ENCODE assay signal across 12 cellular contexts in genomic region chr9:105051897-105052296, GRCh38.
DNase-seq lines count a peak whose midpoint lies in the region; ATAC-seq and TF ChIP-seq lines count a peak whose summit lies in the region.
"Had no signal": no experiment of that assay in that cellular context is flagged by ENCODE, and none has a peak within 500 bp of the region (broad histone marks: within the 10 kb centered on the region; RNA-seq: fewer than 3 reads in every experiment).

No MANE protein-coding gene starts in this region.

- peaks cover 5 to 18% of the 10 kb centered on the region in 2 donors for H3K36me3 Mint-ChIP-seq in activated naive CD4-positive, alpha-beta T cell treated with anti-CD3 and anti-CD28 coated beads, Interleukin-2, amount 50 U/mL, for 72 hours
- no peaks in the 10 kb centered on the region for H3K36me3 Mint-ChIP-seq in CD4-positive, alpha-beta memory T cell
- H3K36me3 Mint-ChIP-seq in activated B cell treated with CpG ODN at 0.5 μM for 24 hours (ENCODE audit: low read depth), result no peaks in the 10 kb centered on the region
- H3K36me3 Mint-ChIP-seq in naive thymus-derived CD4-positive, alpha-beta T cell, result peaks cover 0 to 2% (median 0%) of the 10 kb centered on the region in 5 donors
- no peaks in the 10 kb centered on the region for H3K36me3 Mint-ChIP-seq in naive thymus-derived CD8-positive, alpha-beta T cell

- POLR2A ChIA-PET in CD4-positive, alpha-beta memory T cell (lab: Charles Lee; ENCODE audit: partially characterized antibody), result no interaction called here
- POLR2A ChIA-PET in activated B cell treated with CpG ODN at 0.5 μM for 24 hours (lab: Charles Lee), result no interaction called here
- POLR2A ChIA-PET in naive thymus-derived CD4-positive, alpha-beta T cell (lab: Charles Lee), result interaction anchor here (1.2 kb wide), 1 partner anchor 10 kb away, joined by 3 read pairs; no protein-coding TSS in a partner anchor
- POLR2A ChIA-PET in naive thymus-derived CD8-positive, alpha-beta T cell (lab: Charles Lee), result no interaction called here

- no peak overlapping the region for H3K27ac ChIP-seq in CD4-positive, alpha-beta memory T cell (ENCODE audit: low read depth, low read length)
- H3K27ac ChIP-seq in naive thymus-derived CD4-positive, alpha-beta T cell (ENCODE audit: low read depth, low read length), result no peak overlapping the region

- peaks cover 18 to 28% (median 21%) of the 10 kb centered on the region in 4 donors for H3K4me1 Mint-ChIP-seq in CD4-positive, alpha-beta memory T cell
- peaks cover 16% of the 10 kb centered on the region for H3K4me1 Mint-ChIP-seq in activated B cell treated with CpG ODN at 0.5 μM for 24 hours
- peaks cover 18 to 43% (median 32%) of the 10 kb centered on the region in 7 donors for H3K4me1 Mint-ChIP-seq in naive thymus-derived CD4-positive, alpha-beta T cell
- peaks cover 0 to 28% (median 8%) of the 10 kb centered on the region in 4 donors for H3K4me1 Mint-ChIP-seq in naive thymus-derived CD8-positive, alpha-beta T cell

- ATAC-seq in activated naive CD4-positive, alpha-beta T cell treated with anti-CD3 and anti-CD28 coated beads, Interleukin-2, amount 50 U/mL, for 72 hours, result no peak
- ATAC-seq in activated B cell treated with CpG ODN at 0.5 μM for 24 hours (ENCODE audit: low read depth), result peak; percentile 72
- ATAC-seq in naive thymus-derived CD4-positive, alpha-beta T cell, result peak; percentile 71
- no peak for ATAC-seq in naive thymus-derived CD8-positive, alpha-beta T cell

- intact Hi-C loops in CD4-positive, alpha-beta memory T cell (cut with micrococcal nuclease), result no loop called here
- intact Hi-C loops in activated B cell treated with CpG ODN at 0.5 μM for 24 hours (cut with micrococcal nuclease), result loop anchor here (5.0 kb wide), 1 partner anchor 60 kb away; no protein-coding TSS in a partner anchor
- intact Hi-C loops in naive thymus-derived CD4-positive, alpha-beta T cell (cut with micrococcal nuclease), result loop anchor here in 1 of 2 donors (2.0 to 5.0 kb wide), 2 partner anchors 59 to 75 kb away; no protein-coding TSS in a partner anchor

- peak overlapping the region in 7 of 8 donors; percentile 26 to 73 (median 65) for H3K4me3 Mint-ChIP-seq in CD4-positive, alpha-beta memory T cell
- no peak overlapping the region for H3K4me3 Mint-ChIP-seq in activated B cell treated with CpG ODN at 0.5 μM for 24 hours
- peak overlapping the region in 9 of 10 donors; percentile 42 to 75 (median 69) for H3K4me3 Mint-ChIP-seq in naive thymus-derived CD4-positive, alpha-beta T cell
- peak overlapping the region in 1 of 10 donors; percentile 31 for H3K4me3 Mint-ChIP-seq in naive thymus-derived CD8-positive, alpha-beta T cell
- H3K4me3 Mint-ChIP-seq: HFFc6 had no signal

- H3K27me3 Mint-ChIP-seq in CD4-positive, alpha-beta memory T cell, result no peaks in the 10 kb centered on the region
- H3K27me3 Mint-ChIP-seq in activated B cell treated with CpG ODN at 0.5 μM for 24 hours, result no peaks in the 10 kb centered on the region
- no peaks in the 10 kb centered on the region for H3K27me3 Mint-ChIP-seq in naive thymus-derived CD4-positive, alpha-beta T cell
- H3K27me3 Mint-ChIP-seq in naive thymus-derived CD8-positive, alpha-beta T cell, result no peaks in the 10 kb centered on the region

- peaks cover 3 to 13% of the 10 kb centered on the region in 2 donors for H3K9me3 Mint-ChIP-seq in activated naive CD4-positive, alpha-beta T cell treated with anti-CD3 and anti-CD28 coated beads, Interleukin-2, amount 50 U/mL, for 72 hours
- H3K9me3 Mint-ChIP-seq in CD4-positive, alpha-beta memory T cell, result peaks cover 0 to 5% (median 0%) of the 10 kb centered on the region in 8 donors
- H3K9me3 Mint-ChIP-seq in activated B cell treated with CpG ODN at 0.5 μM for 24 hours, result no peaks in the 10 kb centered on the region
- H3K9me3 Mint-ChIP-seq in naive thymus-derived CD4-positive, alpha-beta T cell, result no peaks in the 10 kb centered on the region
- no peaks in the 10 kb centered on the region for H3K9me3 Mint-ChIP-seq in naive thymus-derived CD8-positive, alpha-beta T cell
- H3K9me3 Mint-ChIP-seq: HFFc6 had no signal

- no peaks in the 10 kb centered on the region for H3K27me3 ChIP-seq in CD4-positive, alpha-beta memory T cell (ENCODE audit: insufficient read depth, low read length)
- no peaks in the 10 kb centered on the region for H3K27me3 ChIP-seq in naive thymus-derived CD4-positive, alpha-beta T cell (ENCODE audit: control insufficient read depth in 2 of 2, insufficient read depth in 2 of 2, low read length in 2 of 2)

- H3K36me3 ChIP-seq in CD4-positive, alpha-beta memory T cell (ENCODE audit: insufficient read depth, low read length), result no peaks in the 10 kb centered on the region
- H3K36me3 ChIP-seq in naive thymus-derived CD4-positive, alpha-beta T cell (ENCODE audit: control insufficient read depth in 2 of 3, insufficient read depth in 3 of 3, low read length in 3 of 3), result no peaks in the 10 kb centered on the region
- H3K36me3 ChIP-seq: BE2C had no signal

- peaks cover 14% of the 10 kb centered on the region for H3K4me1 ChIP-seq in CD4-positive, alpha-beta memory T cell (ENCODE audit: insufficient read depth, low read length)
- H3K4me1 ChIP-seq in naive thymus-derived CD4-positive, alpha-beta T cell (ENCODE audit: control insufficient read depth in 2 of 2, insufficient read depth in 2 of 2, low read length in 2 of 2), result peaks cover 0 to 24% of the 10 kb centered on the region in 2 donors

- H3K4me3 ChIP-seq in CD4-positive, alpha-beta memory T cell (ENCODE audit: low read length in 2 of 2), result no peak overlapping the region
- no peak overlapping the region for H3K4me3 ChIP-seq in naive thymus-derived CD4-positive, alpha-beta T cell (ENCODE audit: low read length)

- CTCF ChIA-PET in CD4-positive, alpha-beta memory T cell (lab: Charles Lee; ENCODE audit: partially characterized antibody), result no interaction called here
- CTCF ChIA-PET in activated B cell treated with CpG ODN at 0.5 μM for 24 hours (lab: Charles Lee), result no interaction called here
- CTCF ChIA-PET in naive thymus-derived CD4-positive, alpha-beta T cell (lab: Charles Lee), result no interaction called here

- H3K27ac Mint-ChIP-seq in activated naive CD4-positive, alpha-beta T cell treated with anti-CD3 and anti-CD28 coated beads, Interleukin-2, amount 50 U/mL, for 72 hours, result peak overlapping the region; percentile 11 to 67
- peak overlapping the region in 5 of 7 donors; percentile 33 to 68 (median 53) for H3K27ac Mint-ChIP-seq in CD4-positive, alpha-beta memory T cell
- no peak overlapping the region for H3K27ac Mint-ChIP-seq in activated B cell treated with CpG ODN at 0.5 μM for 24 hours
- H3K27ac Mint-ChIP-seq in naive thymus-derived CD4-positive, alpha-beta T cell, result peak overlapping the region; percentile 32 to 94 (median 80)
- peak overlapping the region in 1 of 10 donors; percentile 49 for H3K27ac Mint-ChIP-seq in naive thymus-derived CD8-positive, alpha-beta T cell
- H3K27ac Mint-ChIP-seq: HFFc6 had no signal

- DNase-seq in activated naive CD4-positive, alpha-beta T cell treated with anti-CD3 and anti-CD28 coated beads, Interleukin-2, amount 50 U/mL, for 72 hours (ENCODE audit: low spot score in 2 of 2), result no peak
- DNase-seq in activated naive CD4-positive, alpha-beta T cell (lab: John Stamatoyannopoulos, UW), result no peak
- peak in 4 of 5 donors; percentile 9 to 46 (median 23) for DNase-seq in CD4-positive, alpha-beta memory T cell
- DNase-seq in activated B cell treated with CpG ODN at 0.5 μM for 24 hours (no peak), SK-N-DZ (ENCODE audit: low spot score) (no peak)
- DNase-seq in naive thymus-derived CD4-positive, alpha-beta T cell, result peak in 6 of 9 donors; percentile 16 to 60 (median 36)
- DNase-seq in naive thymus-derived CD8-positive, alpha-beta T cell, result no peak
- DNase-seq: BE2C, Caco-2, HFFc6, KBM-7, NCI-H1092 had no signal

- TF ChIP-seq CTCF in activated B cell treated with CpG ODN at 0.5 μM for 24 hours (IDR thresholded peaks at IDR 0.05), result no peak

- no peaks in the 10 kb centered on the region for H3K9me3 ChIP-seq in CD4-positive, alpha-beta memory T cell (ENCODE audit: control insufficient read depth in 1 of 2, low read length in 2 of 2)
- H3K9me3 ChIP-seq in naive thymus-derived CD4-positive, alpha-beta T cell (ENCODE audit: control insufficient read depth in 2 of 3, low read length in 3 of 3), result no peaks in the 10 kb centered on the region
- H3K9me3 ChIP-seq: BE2C had no signal

Comparison
In these comparisons a context has a peak if more than half of its experiments do, and no peak if none do; other contexts are left out.
1. ATAC-seq: peak in activated B cell treated with CpG ODN at 0.5 μM for 24 hours (single experiment) and naive thymus-derived CD4-positive, alpha-beta T cell (single experiment); none in activated naive CD4-positive, alpha-beta T cell treated with anti-CD3 and anti-CD28 coated beads, Interleukin-2, amount 50 U/mL, for 72 hours (0 of 2) and naive thymus-derived CD8-positive, alpha-beta T cell (0 of 2).
2. DNase-seq: peak in CD4-positive, alpha-beta memory T cell (4 of 5) and naive thymus-derived CD4-positive, alpha-beta T cell (6 of 9); none in activated naive CD4-positive, alpha-beta T cell treated with anti-CD3 and anti-CD28 coated beads, Interleukin-2, amount 50 U/mL, for 72 hours (0 of 2), activated naive CD4-positive, alpha-beta T cell (0 of 4), activated B cell treated with CpG ODN at 0.5 μM for 24 hours (single experiment), naive thymus-derived CD8-positive, alpha-beta T cell (0 of 10) and SK-N-DZ (single experiment).